ENCODE assay signal across 22 cellular contexts in genomic region chr3:105610473-105610872, GRCh38.
"Had no signal": no experiment of that assay in that cellular context is flagged by ENCODE, and none has a peak within 500 bp of the region (broad histone marks: within the 10 kb centered on the region; RNA-seq: fewer than 3 reads in every experiment).

No MANE protein-coding gene starts in this region.

- H3K4me1 ChIP-seq: gastroesophageal sphincter, prostate gland, right atrium auricular region, tibial nerve, uterus had no signal

- H3K27me3 ChIP-seq: esophagus muscularis mucosa, gastroesophageal sphincter, heart left ventricle, right atrium auricular region, tibial nerve, uterus had no signal

- H3K9me3 ChIP-seq: esophagus muscularis mucosa, gastroesophageal sphincter, heart left ventricle, prostate gland, right atrium auricular region, tibial nerve, uterus had no signal

- H3K4me3 ChIP-seq: esophagus muscularis mucosa, gastroesophageal sphincter, heart left ventricle, prostate gland, right atrium auricular region, tibial nerve, uterus had no signal

- H3K36me3 ChIP-seq: esophagus muscularis mucosa, gastroesophageal sphincter, heart left ventricle, prostate gland, right atrium auricular region, tibial nerve, uterus had no signal

- ATAC-seq: activated naive CD8-positive, alpha-beta T cell treated with anti-CD3 and anti-CD28 coated beads, Interleukin-2, amount 50 U/mL, for 24 hours; gastroesophageal sphincter; heart left ventricle; left lobe of liver had no signal

- DNase-seq: activated CD4-positive, alpha-beta T cell treated with anti-CD3 and anti-CD28 coated beads, Interleukin-2, amount 50 U/mL, for 1 hour; activated CD8-positive, alpha-beta memory T cell treated with anti-CD3 and anti-CD28 coated beads for 24 hours; activated CD8-positive, alpha-beta memory T cell treated with anti-CD3 and anti-CD28 coated beads, Interleukin-2, amount 50 U/mL, for 48 hours; activated effector memory CD4-positive, alpha-beta T cell treated with Interleukin-2 at 50 U/mL for 16 hours; activated naive CD4-positive, alpha-beta T cell treated with anti-CD3 and anti-CD28 coated beads, Interleukin-2, amount 10 ng/mL, durations not matched to agents 7 days and 5 days; activated naive CD8-positive, alpha-beta T cell treated with anti-CD3 and anti-CD28 coated beads, Interleukin-2, amount 50 U/mL, for 24 hours; activated T-cell treated with anti-CD3 and anti-CD28 coated beads, Interleukin-2, amount 50 U/mL, for 48 hours; anterior cingulate cortex; cortex of kidney; heart left ventricle; kidney; mammary epithelial cell; naive B cell; stimulated activated CD4-positive, alpha-beta T cell treated with anti-CD3 and anti-CD28 coated beads, Interleukin-2, amount 100 ng/mL, for 24 hours; stimulated activated naive CD4-positive, alpha-beta T cell treated with Interleukin-2 at 50 U/mL for 16 hours; uterus had no signal

- H3K27ac ChIP-seq: esophagus muscularis mucosa, gastroesophageal sphincter, heart left ventricle, prostate gland, right atrium auricular region, tibial nerve, uterus had no signal
